In genomic region chr16:10997485-10997884, GRCh38 we compare ENCODE assay signal across 15 cellular contexts. TPM values are rescaled to one million over a fixed set of nuclear protein-coding genes. Genes with fewer than 3 reads are reported as not detected.
DNase-seq lines count a peak whose midpoint lies in the region; ATAC-seq lines count a peak whose summit lies in the region.
"Had no signal": no experiment of that assay in that cellular context is flagged by ENCODE, and none has a peak within 500 bp of the region (broad histone marks: within the 10 kb centered on the region; RNA-seq: fewer than 3 reads in every experiment).

No MANE protein-coding gene starts in this region.

- DNase-seq in T-helper 17 cell: no peak
- no peak for DNase-seq in activated T-helper 1 cell treated with anti-CD3 and anti-CD28 coated beads, Interleukin-12 subunit alpha, Interleukin-12 subunit beta, Interleukin-2, Interleukin-4 antibody, amounts not matched to agents 30 ng/mL and 10 ng/mL and 1 ng/mL, durations not matched to agents 14 hours and 24 hours and 36 hours (ENCODE audit: low spot score)
- no peak for DNase-seq in left colon
- DNase-seq in ureter (ENCODE audit: low spot score): no peak
- DNase-seq in HPDE6-E6E7 (ENCODE audit: extremely low spot score): no peak
- DNase-seq: BE2C; Caco-2; CD8-positive, alpha-beta memory T cell; HCEC 1CT; HFFc6; IMR-90 had no signal

- no peaks in the 10 kb centered on the region for H3K9me3 ChIP-seq in T-helper 17 cell (ENCODE audit: control insufficient read depth, low read length, poor library complexity, severe bottlenecking)
- H3K9me3 ChIP-seq: A549, BE2C, Caco-2 had no signal

- H3K4me1 Mint-ChIP-seq in T-helper 17 cell: peaks cover 20% of the 10 kb centered on the region
- H3K4me1 Mint-ChIP-seq in activated T-helper 1 cell treated with anti-CD3 and anti-CD28 coated beads, Interleukin-12 subunit alpha, Interleukin-12 subunit beta, Interleukin-2, Interleukin-4 antibody, amounts not matched to agents 30 ng/mL and 10 ng/mL and 1 ng/mL, durations not matched to agents 14 hours and 24 hours and 36 hours (ENCODE audit: low read depth): peaks cover 66% of the 10 kb centered on the region
- peaks cover 66% of the 10 kb centered on the region for H3K4me1 Mint-ChIP-seq in stimulated activated memory B cell treated with anti-CD40 and anti-IgM and Interleukin-4, amounts not matched to agents 10 μg/mL and 1 μg/mL and 100 μg/mL, for 72 hours
- H3K4me1 Mint-ChIP-seq: CD14-positive monocyte had no signal

- H3K4me3 Mint-ChIP-seq in T-helper 17 cell: no peak overlapping the region
- H3K4me3 Mint-ChIP-seq in activated T-helper 1 cell treated with anti-CD3 and anti-CD28 coated beads, Interleukin-12 subunit alpha, Interleukin-12 subunit beta, Interleukin-2, Interleukin-4 antibody, amounts not matched to agents 30 ng/mL and 10 ng/mL and 1 ng/mL, durations not matched to agents 14 hours and 24 hours and 36 hours: no peak overlapping the region
- H3K4me3 Mint-ChIP-seq in stimulated activated memory B cell treated with anti-CD40 and anti-IgM and Interleukin-4, amounts not matched to agents 10 μg/mL and 1 μg/mL and 100 μg/mL, for 72 hours: no peak overlapping the region
- H3K4me3 Mint-ChIP-seq: CD14-positive monocyte; CD8-positive, alpha-beta memory T cell; HFFc6 had no signal

- peaks cover 11% of the 10 kb centered on the region for H3K36me3 Mint-ChIP-seq in T-helper 17 cell (ENCODE audit: low read depth)
- H3K36me3 Mint-ChIP-seq in activated T-helper 1 cell treated with anti-CD3 and anti-CD28 coated beads, Interleukin-12 subunit alpha, Interleukin-12 subunit beta, Interleukin-2, Interleukin-4 antibody, amounts not matched to agents 30 ng/mL and 10 ng/mL and 1 ng/mL, durations not matched to agents 14 hours and 24 hours and 36 hours (ENCODE audit: low read depth): peaks cover 43% of the 10 kb centered on the region
- peaks cover 82% of the 10 kb centered on the region for H3K36me3 Mint-ChIP-seq in stimulated activated memory B cell treated with anti-CD40 and anti-IgM and Interleukin-4, amounts not matched to agents 10 μg/mL and 1 μg/mL and 100 μg/mL, for 72 hours

- no peaks in the 10 kb centered on the region for H3K9me3 Mint-ChIP-seq in activated T-helper 1 cell treated with anti-CD3 and anti-CD28 coated beads, Interleukin-12 subunit alpha, Interleukin-12 subunit beta, Interleukin-2, Interleukin-4 antibody, amounts not matched to agents 30 ng/mL and 10 ng/mL and 1 ng/mL, durations not matched to agents 14 hours and 24 hours and 36 hours
- no peaks in the 10 kb centered on the region for H3K9me3 Mint-ChIP-seq in stimulated activated memory B cell treated with anti-CD40 and anti-IgM and Interleukin-4, amounts not matched to agents 10 μg/mL and 1 μg/mL and 100 μg/mL, for 72 hours
- H3K9me3 Mint-ChIP-seq: CD14-positive monocyte; CD8-positive, alpha-beta memory T cell; HFFc6 had no signal

- ATAC-seq in T-helper 17 cell (no peak), left colon (peak; percentile 66), HG02798 (IDR thresholded peaks at IDR 0.05; ENCODE audit: poor library complexity, unreplicated experiment) (no peak)
- ATAC-seq in stimulated activated memory B cell treated with anti-CD40 and anti-IgM and Interleukin-4, amounts not matched to agents 10 μg/mL and 1 μg/mL and 100 μg/mL, for 72 hours: no peak
- ATAC-seq: A549 had no signal

- H3K27ac Mint-ChIP-seq in T-helper 17 cell: peak overlapping the region; percentile 21
- peak overlapping the region; percentile 21 for H3K27ac Mint-ChIP-seq in activated T-helper 1 cell treated with anti-CD3 and anti-CD28 coated beads, Interleukin-12 subunit alpha, Interleukin-12 subunit beta, Interleukin-2, Interleukin-4 antibody, amounts not matched to agents 30 ng/mL and 10 ng/mL and 1 ng/mL, durations not matched to agents 14 hours and 24 hours and 36 hours
- peak overlapping the region; percentile 77 for H3K27ac Mint-ChIP-seq in stimulated activated memory B cell treated with anti-CD40 and anti-IgM and Interleukin-4, amounts not matched to agents 10 μg/mL and 1 μg/mL and 100 μg/mL, for 72 hours
- H3K27ac Mint-ChIP-seq: CD14-positive monocyte, HFFc6 had no signal

- H3K27me3 Mint-ChIP-seq in T-helper 17 cell: no peaks in the 10 kb centered on the region
- peaks cover 2% of the 10 kb centered on the region for H3K27me3 Mint-ChIP-seq in activated T-helper 1 cell treated with anti-CD3 and anti-CD28 coated beads, Interleukin-12 subunit alpha, Interleukin-12 subunit beta, Interleukin-2, Interleukin-4 antibody, amounts not matched to agents 30 ng/mL and 10 ng/mL and 1 ng/mL, durations not matched to agents 14 hours and 24 hours and 36 hours (ENCODE audit: insufficient read depth)
- H3K27me3 Mint-ChIP-seq in stimulated activated memory B cell treated with anti-CD40 and anti-IgM and Interleukin-4, amounts not matched to agents 10 μg/mL and 1 μg/mL and 100 μg/mL, for 72 hours: no peaks in the 10 kb centered on the region

- intact Hi-C loops in activated T-helper 1 cell treated with anti-CD3 and anti-CD28 coated beads, Interleukin-12 subunit alpha, Interleukin-12 subunit beta, Interleukin-2, Interleukin-4 antibody, amounts not matched to agents 30 ng/mL and 10 ng/mL and 1 ng/mL, durations not matched to agents 14 hours and 24 hours and 36 hours (cut with micrococcal nuclease): no loop called here
- intact Hi-C loops in left colon (cut with DNase I, micrococcal nuclease): no loop called here

RNA-seq across cellular contexts. Expression of gene CLEC16A, which starts 53.1 kb away (rescaled TPM):
- 10 to 100 TPM; 31.1 to 32.0 TPM for total RNA-seq in T-helper 17 cell
- total RNA-seq in activated T-helper 1 cell treated with anti-CD3 and anti-CD28 coated beads, Interleukin-12 subunit alpha, Interleukin-12 subunit beta, Interleukin-2, Interleukin-4 antibody, amounts not matched to agents 30 ng/mL and 10 ng/mL and 1 ng/mL, durations not matched to agents 14 hours and 24 hours and 36 hours: 36.3 and 37.4 TPM in 2 replicates
- 10 to 100 TPM; 27.3 to 41.6 TPM for total RNA-seq in left colon
- total RNA-seq in ureter: 38.8 TPM

RNA-seq across cellular contexts. Expression of gene DEXI, which starts 55.2 kb away (rescaled TPM):
- total RNA-seq in T-helper 17 cell (10 to 100 TPM; 14.2 to 15.1 TPM), left colon (10 to 100 TPM; 22.9 to 24.6 TPM), ureter (33.9 TPM)
- total RNA-seq in activated T-helper 1 cell treated with anti-CD3 and anti-CD28 coated beads, Interleukin-12 subunit alpha, Interleukin-12 subunit beta, Interleukin-2, Interleukin-4 antibody, amounts not matched to agents 30 ng/mL and 10 ng/mL and 1 ng/mL, durations not matched to agents 14 hours and 24 hours and 36 hours: 36.2 and 40.8 TPM in 2 replicates

Comparison
In these comparisons a context has a peak if more than half of its experiments do, and no peak if none do; other contexts are left out.
1. H3K27ac Mint-ChIP-seq: peak in every context shown above with its lines; median percentile 77 in stimulated activated memory B cell treated with anti-CD40 and anti-IgM and Interleukin-4, amounts not matched to agents 10 μg/mL and 1 μg/mL and 100 μg/mL, for 72 hours; 21 in T-helper 17 cell; 21 in activated T-helper 1 cell treated with anti-CD3 and anti-CD28 coated beads, Interleukin-12 subunit alpha, Interleukin-12 subunit beta, Interleukin-2, Interleukin-4 antibody, amounts not matched to agents 30 ng/mL and 10 ng/mL and 1 ng/mL, durations not matched to agents 14 hours and 24 hours and 36 hours.